ENCODE assay signal across 17 cellular contexts in the genomic region with DNA sequence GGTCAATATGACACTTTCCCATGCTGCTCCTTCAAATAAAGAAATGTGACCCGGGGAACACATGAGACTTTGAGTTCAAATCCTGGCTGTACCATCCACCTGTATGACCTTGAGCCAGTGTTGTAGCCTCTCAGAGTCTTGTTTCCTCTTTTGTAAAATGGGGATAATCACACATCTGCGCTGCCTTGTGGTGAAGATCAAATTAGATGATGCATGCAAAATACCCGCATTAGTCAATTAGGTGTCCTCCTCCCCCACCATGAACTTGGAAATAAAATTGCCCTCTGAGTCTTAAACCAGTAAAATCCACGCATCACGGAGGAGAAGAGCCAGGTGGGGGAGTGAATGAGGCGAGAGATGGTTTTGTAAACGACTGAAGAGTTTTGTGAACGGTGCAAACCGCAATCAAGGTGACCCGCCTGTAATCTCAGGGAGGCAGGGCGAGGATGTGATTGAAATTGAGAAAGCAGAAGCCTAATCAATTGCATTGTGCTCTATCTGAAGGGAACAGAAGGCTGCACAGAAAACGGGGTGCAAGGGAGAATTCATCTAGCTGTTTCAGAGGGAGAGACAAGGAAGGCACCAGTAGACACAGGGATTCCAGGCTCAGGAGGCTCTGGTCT. TPM values are rescaled to one million over a fixed set of nuclear protein-coding genes. Genes with fewer than 3 reads are reported as not detected.
DNase-seq lines count a peak whose midpoint lies in the region; ATAC-seq and TF ChIP-seq lines count a peak whose summit lies in the region.
"Had no signal": no experiment of that assay in that cellular context is flagged by ENCODE, and none has a peak within 500 bp of the region (broad histone marks: within the 10 kb centered on the region; RNA-seq: fewer than 3 reads in every experiment).

No MANE protein-coding gene starts in this region.

- peak overlapping the region in 1 of 4 donors; percentile 13 for H3K27ac ChIP-seq in gastrocnemius medialis
- H3K27ac ChIP-seq: C4-2B, prostate gland had no signal

- ATAC-seq in activated B cell treated with CpG ODN at 0.5 μM for 24 hours (ENCODE audit: low read depth), result peak; percentile 68
- ATAC-seq in gastrocnemius medialis, result no peak
- no peak for ATAC-seq in GM18502 (IDR thresholded peaks at IDR 0.05; ENCODE audit: poor library complexity, unreplicated experiment)
- ATAC-seq in GM21723 (IDR thresholded peaks at IDR 0.05; ENCODE audit: unreplicated experiment), result no peak

- peaks cover 3 to 7% of the 10 kb centered on the region in 2 donors for H3K4me1 ChIP-seq in gastrocnemius medialis
- H3K4me1 ChIP-seq: prostate gland had no signal

- no peaks in the 10 kb centered on the region for H3K27me3 ChIP-seq in gastrocnemius medialis

- intact Hi-C loops in activated B cell treated with CpG ODN at 0.5 μM for 24 hours (cut with micrococcal nuclease) (loop anchor here (1.0 to 5.0 kb wide), 10 partner anchors 9 to 567 kb away; partner anchors contain the start of genes FAM76A, PPP1R8 and STX12), gastrocnemius medialis (cut with DNase I; ENCODE audit: low total_unique reads) (loop anchor here (5.0 to 10.0 kb wide), 3 partner anchors 192 to 312 kb away; partner anchors contain the start of gene TMEM222)

- POLR2A ChIA-PET in activated B cell treated with CpG ODN at 0.5 μM for 24 hours (lab: Charles Lee), result interaction anchor here (0.8 to 12.2 kb wide), 9 partner anchors 9 to 55 kb away, joined by 3 to 207 read pairs (median 4); no protein-coding TSS in a partner anchor

- TF ChIP-seq CTCF in activated B cell treated with CpG ODN at 0.5 μM for 24 hours (IDR thresholded peaks at IDR 0.05), result no peak
- no peak for TF ChIP-seq CTCF in gastrocnemius medialis (IDR thresholded peaks at IDR 0.05 in 4 of 5, conservative IDR thresholded peaks at IDR 0.05 in 1 of 5)

- no peak overlapping the region for H3K4me3 Mint-ChIP-seq in activated B cell treated with CpG ODN at 0.5 μM for 24 hours
- H3K4me3 Mint-ChIP-seq: nephron progenitor cell had no signal

- no peak overlapping the region for H3K27ac Mint-ChIP-seq in activated B cell treated with CpG ODN at 0.5 μM for 24 hours
- H3K27ac Mint-ChIP-seq: nephron progenitor cell had no signal

- no peaks in the 10 kb centered on the region for H3K9me3 ChIP-seq in gastrocnemius medialis
- H3K9me3 ChIP-seq: prostate gland had no signal

- in situ Hi-C loops in KBM-7 (cut with MboI; ENCODE audit: low pct_unique_long_range_greater_than_20kb, low sequenced_read_pairs) (no loop called here), gastrocnemius medialis (cut with MboI; ENCODE audit: low sequenced_read_pairs in 4 of 4) (loop anchor here (5.0 to 10.0 kb wide), 8 partner anchors 52 to 215 kb away; partner anchors contain the start of gene GPR3 (in 2 of the 4))

- peaks cover 30% of the 10 kb centered on the region for H3K36me3 Mint-ChIP-seq in activated B cell treated with CpG ODN at 0.5 μM for 24 hours (ENCODE audit: low read depth)

- H3K9me3 Mint-ChIP-seq in activated B cell treated with CpG ODN at 0.5 μM for 24 hours, result no peaks in the 10 kb centered on the region
- H3K9me3 Mint-ChIP-seq: nephron progenitor cell had no signal

- H3K4me3 ChIP-seq in gastrocnemius medialis, result no peak overlapping the region
- H3K4me3 ChIP-seq: dorsolateral prefrontal cortex, prostate gland had no signal

- no peaks in the 10 kb centered on the region for H3K36me3 ChIP-seq in gastrocnemius medialis
- H3K36me3 ChIP-seq: prostate gland had no signal

- H3K4me1 Mint-ChIP-seq in activated B cell treated with CpG ODN at 0.5 μM for 24 hours, result peaks cover 18% of the 10 kb centered on the region

- CTCF ChIA-PET in activated B cell treated with CpG ODN at 0.5 μM for 24 hours (lab: Charles Lee), result interaction anchor here (0.8 to 8.8 kb wide), 10 partner anchors 8 to 311 kb away, joined by 3 to 253 read pairs (median 7); no protein-coding TSS in a partner anchor

- no peaks in the 10 kb centered on the region for H3K27me3 Mint-ChIP-seq in activated B cell treated with CpG ODN at 0.5 μM for 24 hours

- DNase-seq in NOMO-1 (lab: John Stamatoyannopoulos, UW; ENCODE audit: unreplicated experiment in 2 of 2) (peak; percentile 15 to 77), NOMO-1 treated with dmso at 0.1 percent for 144 hours (lab: John Stamatoyannopoulos, UW; ENCODE audit: unreplicated experiment) (no peak), KBM-7 (peak; percentile 47), activated B cell treated with CpG ODN at 0.5 μM for 24 hours (no peak), gastrocnemius medialis (no peak)
- peak; percentile 21 for DNase-seq in stimulated activated CD8-positive, alpha-beta memory T cell treated with anti-CD3 and anti-CD28 coated beads, Interleukin-4, amount 100 ng/mL, for 48 hours
- DNase-seq: activated CD4-positive, alpha-beta T cell treated with anti-CD3 and anti-CD28 coated beads, Interleukin-2, amount 50 U/mL, for 1 hour; activated naive CD4-positive, alpha-beta T cell; dorsolateral prefrontal cortex; NCI-H2171 treated with DMSO at 0.1 percent for 48 hours; nephron progenitor cell had no signal

- no peak for TF ChIP-seq POLR2A in gastrocnemius medialis (IDR thresholded peaks at IDR 0.05)

RNA-seq across cellular contexts. Expression of gene AHDC1, which starts 5.8 kb away (rescaled TPM):
- 22.4 and 23.3 TPM in 2 replicates for total RNA-seq in activated B cell treated with CpG ODN at 0.5 μM for 24 hours
- total RNA-seq in gastrocnemius medialis, result 10 to 100 TPM; 22.2 to 57.9 (median 35.2) TPM

RNA-seq across cellular contexts. Expression of gene FGR, which starts 25.3 kb away (rescaled TPM):
- total RNA-seq in activated B cell treated with CpG ODN at 0.5 μM for 24 hours (28.6 and 28.8 TPM in 2 replicates), gastrocnemius medialis (1 to 10 TPM; 1.3 to 5.8 (median 4.7) TPM)
- total RNA-seq: HT1080, RPMI7951 had no signal

Comparison
In these comparisons a context has a peak if more than half of its experiments do, and no peak if none do; other contexts are left out.
1. DNase-seq: peak in NOMO-1 (2 of 2), KBM-7 (single experiment) and stimulated activated CD8-positive, alpha-beta memory T cell treated with anti-CD3 and anti-CD28 coated beads, Interleukin-4, amount 100 ng/mL, for 48 hours (single experiment); none in NOMO-1 treated with dmso at 0.1 percent for 144 hours (single experiment), activated B cell treated with CpG ODN at 0.5 μM for 24 hours (single experiment) and gastrocnemius medialis (0 of 2).